ENCODE assay signal across 7 cellular contexts in the genomic region with DNA sequence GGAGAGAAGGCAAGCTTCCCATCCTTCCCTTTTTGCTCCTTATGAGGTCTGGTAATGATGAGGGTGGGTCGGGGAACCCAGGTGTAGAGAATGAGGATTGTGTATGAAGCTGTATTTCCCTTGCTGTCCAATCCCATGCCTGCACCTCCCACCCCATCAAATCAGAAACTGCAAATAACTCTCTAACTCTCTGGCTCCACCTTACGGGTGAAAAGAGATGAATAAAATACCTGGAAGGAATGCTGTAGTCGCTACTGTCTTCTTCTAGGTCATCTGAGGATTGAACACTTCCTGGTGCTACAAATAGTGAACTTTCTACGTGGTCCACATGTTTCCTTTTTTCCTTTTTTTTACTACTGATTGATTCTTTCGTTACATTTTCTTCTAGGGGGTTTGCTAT. TPM values are rescaled to one million over a fixed set of nuclear protein-coding genes. Genes with fewer than 3 reads are reported as not detected.
DNase-seq lines count a peak whose midpoint lies in the region; ATAC-seq, FAIRE-seq and TF ChIP-seq lines count a peak whose summit lies in the region.

No MANE protein-coding gene starts in this region.

- H3K9me3 ChIP-seq in neutrophil = no peaks in the 10 kb centered on the region

- ATAC-seq in HG03432 (IDR thresholded peaks at IDR 0.05; ENCODE audit: unreplicated experiment) (peak; percentile 67), HG03469 (IDR thresholded peaks at IDR 0.05; ENCODE audit: unreplicated experiment) (no peak), GM18858 (IDR thresholded peaks at IDR 0.05; ENCODE audit: unreplicated experiment) (no peak)

- no peaks in the 10 kb centered on the region for H3K36me3 ChIP-seq in neutrophil

- H3K9me3 Mint-ChIP-seq in glutamatergic neuron (ENCODE audit: unreplicated experiment) = peaks cover 10% of the 10 kb centered on the region

- FAIRE-seq in GM12891 (lab: Jason Lieb, UNC) = peak; percentile 77

- DNase-seq in GM12891 (ENCODE audit: insufficient read length, low spot score) (peak; percentile 46), astrocyte of the spinal cord (ENCODE audit: low read depth, low spot score) (no peak), glutamatergic neuron (no peak)

- in situ Hi-C loops in astrocyte of the spinal cord (cut with HindIII; ENCODE audit: low sequenced_read_pairs) = no loop called here

- no peak for TF ChIP-seq POLR2A in GM12891 (IDR thresholded peaks at IDR 0.05; ENCODE audit: low read depth, low read length)

- no peaks in the 10 kb centered on the region for H3K27me3 ChIP-seq in neutrophil

- H3K36me3 Mint-ChIP-seq in glutamatergic neuron (ENCODE audit: unreplicated experiment) = no peaks in the 10 kb centered on the region

- H3K4me3 ChIP-seq in astrocyte of the spinal cord (ENCODE audit: low read depth, low read length) = no peak overlapping the region
- H3K4me3 ChIP-seq in neutrophil (ENCODE audit: low read depth in 1 of 2, low read length in 1 of 2) = no peak overlapping the region

- H3K27ac ChIP-seq in neutrophil = peak overlapping the region; percentile 23

- peak; percentile 12 for TF ChIP-seq CTCF in astrocyte of the spinal cord (IDR thresholded peaks at IDR 0.05; ENCODE audit: low read depth, low read length)
- TF ChIP-seq CTCF in neutrophil (IDR thresholded peaks at IDR 0.05) = no peak
- TF ChIP-seq CTCF in glutamatergic neuron (IDR thresholded peaks at IDR 0.05; ENCODE audit: partially characterized antibody, unreplicated experiment) = no peak

- peaks cover 8 to 11% of the 10 kb centered on the region in 2 experiments for H3K4me1 ChIP-seq in neutrophil (ENCODE audit: control insufficient read depth in 1 of 2, insufficient read depth in 1 of 2, low read depth in 1 of 2, low read length in 1 of 2)

- peaks cover 13% of the 10 kb centered on the region for H3K4me1 Mint-ChIP-seq in glutamatergic neuron (ENCODE audit: low read depth, unreplicated experiment)

- H3K4me3 Mint-ChIP-seq in glutamatergic neuron (ENCODE audit: unreplicated experiment) = no peak overlapping the region

- H3K27ac Mint-ChIP-seq in glutamatergic neuron (ENCODE audit: unreplicated experiment) = no peak overlapping the region

- H3K27me3 Mint-ChIP-seq in glutamatergic neuron (ENCODE audit: unreplicated experiment) = peaks cover 4% of the 10 kb centered on the region

TF ChIP-seq in GM12891, 5 proteins besides CTCF, POLR2A, EP300 and RAD21:
- no peak for TF ChIP-seq TAF1 (IDR thresholded peaks at IDR 0.05; ENCODE audit: low read depth, low read length)
- no peak for TF ChIP-seq POU2F2 (IDR thresholded peaks at IDR 0.05; ENCODE audit: low read depth, low read length)
- TF ChIP-seq POLR2AphosphoS5 (IDR thresholded peaks at IDR 0.05; ENCODE audit: low read depth, low read length) = no peak
- TF ChIP-seq SPI1 (IDR thresholded peaks at IDR 0.05; ENCODE audit: low read depth, low read length) = no peak
- no peak for TF ChIP-seq PAX5 (IDR thresholded peaks at IDR 0.05; ENCODE audit: insufficient read depth, low read length, severe bottlenecking)

RNA-seq across cellular contexts. Expression of a gene that starts 38.9 kb away (rescaled TPM):
- 16.7 TPM for polyA plus RNA-seq in GM12891 (2012; ENCODE audit: low read depth, missing spikeins)
- 113 TPM for total RNA-seq in glutamatergic neuron (ENCODE audit: unreplicated experiment)
